In genomic region chr3:32354362-32354778, GRCh38 we compare ENCODE assay signal across 23 cellular contexts.
DNase-seq lines count a peak whose midpoint lies in the region; ATAC-seq and TF ChIP-seq lines count a peak whose summit lies in the region.
"Had no signal": no experiment of that assay in that cellular context is flagged by ENCODE, and none has a peak within 500 bp of the region (broad histone marks: within the 10 kb centered on the region; RNA-seq: fewer than 3 reads in every experiment).

No MANE protein-coding gene starts in this region.

- H3K9ac ChIP-seq in parathyroid adenoma = no peak overlapping the region

- H3K27ac ChIP-seq in parathyroid adenoma = no peak overlapping the region
- H3K27ac ChIP-seq in substantia nigra (ENCODE audit: low read depth, low read length, poor library complexity, severe bottlenecking) = no peak overlapping the region
- H3K27ac ChIP-seq: A549, uterus had no signal

- peaks cover 26% of the 10 kb centered on the region for H3K79me2 ChIP-seq in parathyroid adenoma

- no peaks in the 10 kb centered on the region for H3K9me3 ChIP-seq in parathyroid adenoma (ENCODE audit: control insufficient read depth, low read length)
- H3K9me3 ChIP-seq: A549, uterus had no signal

- no peak overlapping the region for H3K4me2 ChIP-seq in parathyroid adenoma (ENCODE audit: low read length)
- H3K4me2 ChIP-seq: A549 had no signal

- no peaks in the 10 kb centered on the region for H3K27me3 ChIP-seq in parathyroid adenoma (ENCODE audit: control insufficient read depth, insufficient read depth, low read length)
- H3K27me3 ChIP-seq: uterus had no signal

- peak overlapping the region; percentile 20 for H2AFZ ChIP-seq in parathyroid adenoma

- no peaks in the 10 kb centered on the region for H3K36me3 ChIP-seq in parathyroid adenoma (ENCODE audit: control insufficient read depth, insufficient read depth, low read length)
- H3K36me3 ChIP-seq: uterus had no signal

- TF ChIP-seq CTCF in epithelial cell of esophagus (IDR thresholded peaks at IDR 0.05; ENCODE audit: insufficient read depth, low read depth, low read length, missing control alignments) (no peak), parathyroid adenoma (IDR thresholded peaks at IDR 0.05) (no peak)

- ATAC-seq in HG03025 (IDR thresholded peaks at IDR 0.05; ENCODE audit: low FRiP score, unreplicated experiment) (no peak), HG03520 (IDR thresholded peaks at IDR 0.05; ENCODE audit: unreplicated experiment) (no peak)
- ATAC-seq: left lobe of liver; stimulated activated naive CD8-positive, alpha-beta T cell treated with anti-CD3 and anti-CD28 coated beads, Interleukin-15, Interleukin-2, amounts not matched to agents 100 U/mL and 50 U/mL, for 24 hours had no signal

- DNase-seq in NCI-H146 (lab: John Stamatoyannopoulos, UW) (peak; percentile 28), NCI-H146 treated with DMSO at 0.1 percent for 48 hours (lab: John Stamatoyannopoulos, UW; ENCODE audit: unreplicated experiment) (no peak), OCI-M1 (lab: John Stamatoyannopoulos, UW) (peak; percentile 17), epithelial cell of esophagus (ENCODE audit: low read depth) (peak; percentile 22), substantia nigra (lab: John Stamatoyannopoulos, UW) (no peak)
- DNase-seq: activated CD4-positive, alpha-beta T cell treated with anti-CD3 and anti-CD28 coated beads, Interleukin-2, amount 10 ng/mL, durations not matched to agents 24 days and 14 days; caudate nucleus; DMS79 treated with DMSO at 0.1 percent for 48 hours; effector CD8-positive, alpha-beta T cell; KBM-7; NCI-H1105; NCI-H2171 treated with DMSO at 0.1 percent for 48 hours; posterior cingulate gyrus; SHP77 treated with DMSO at 0.1 percent for 48 hours; stimulated activated CD4-positive, alpha-beta T cell treated with anti-CD3 and anti-CD28 coated beads, Interleukin-12 subunit alpha, Interleukin-12 subunit beta, amount 100 ng/mL, for 4 hours; stimulated activated naive CD8-positive, alpha-beta T cell treated with anti-CD3 and anti-CD28 coated beads, Interleukin-15, Interleukin-2, amounts not matched to agents 100 U/mL and 50 U/mL, for 24 hours; T-helper 9 cell; uterus had no signal

- H3K4me3 ChIP-seq in epithelial cell of esophagus (ENCODE audit: low read length) (no peak overlapping the region), parathyroid adenoma (ENCODE audit: low read depth, low read length) (no peak overlapping the region)
- H3K4me3 ChIP-seq: A549, uterus had no signal

- H3K4me1 ChIP-seq in parathyroid adenoma = peaks cover 9% of the 10 kb centered on the region
- H3K4me1 ChIP-seq: uterus had no signal

Comparison
In these comparisons a context has a peak if more than half of its experiments do, and no peak if none do; other contexts are left out.
1. DNase-seq: peak in NCI-H146 (single experiment), OCI-M1 (single experiment) and epithelial cell of esophagus (single experiment); none in NCI-H146 treated with DMSO at 0.1 percent for 48 hours (single experiment) and substantia nigra (0 of 49).